In the genomic region with DNA sequence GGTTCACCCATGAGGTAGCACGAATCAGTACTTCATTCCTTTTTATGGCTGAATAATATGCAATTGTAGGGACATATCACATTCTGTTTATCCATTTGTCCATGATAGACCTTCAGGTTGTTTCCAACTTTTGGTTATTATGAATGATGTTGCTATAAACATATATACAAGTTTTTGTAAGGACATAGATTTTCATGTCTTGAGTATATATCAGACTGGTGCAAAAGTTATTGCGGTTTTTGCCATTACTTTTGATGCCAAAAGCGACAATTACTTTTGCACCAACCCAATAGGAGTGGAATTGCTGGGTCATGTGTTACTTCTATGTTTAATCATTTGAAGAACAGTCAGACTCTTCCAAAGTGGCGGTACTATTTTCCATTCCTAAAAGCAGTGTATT, we compare ENCODE assay signal across 4 cellular contexts.
TF ChIP-seq lines count a peak whose summit lies in the region.

No MANE protein-coding gene starts in this region.

TF ChIP-seq in HepG2, 621 proteins besides CTCF, POLR2A, EP300 and RAD21 (continues in another document):
- TF ChIP-seq FOXO1 (CRISPR knock-in tag; IDR thresholded peaks at IDR 0.05), result no peak
- TF ChIP-seq SMAD9 (CRISPR knock-in tag; IDR thresholded peaks at IDR 0.05), result no peak

TF ChIP-seq in HEK293, 187 proteins besides CTCF, POLR2A, EP300 and RAD21:
- TF ChIP-seq, protein P1, sequence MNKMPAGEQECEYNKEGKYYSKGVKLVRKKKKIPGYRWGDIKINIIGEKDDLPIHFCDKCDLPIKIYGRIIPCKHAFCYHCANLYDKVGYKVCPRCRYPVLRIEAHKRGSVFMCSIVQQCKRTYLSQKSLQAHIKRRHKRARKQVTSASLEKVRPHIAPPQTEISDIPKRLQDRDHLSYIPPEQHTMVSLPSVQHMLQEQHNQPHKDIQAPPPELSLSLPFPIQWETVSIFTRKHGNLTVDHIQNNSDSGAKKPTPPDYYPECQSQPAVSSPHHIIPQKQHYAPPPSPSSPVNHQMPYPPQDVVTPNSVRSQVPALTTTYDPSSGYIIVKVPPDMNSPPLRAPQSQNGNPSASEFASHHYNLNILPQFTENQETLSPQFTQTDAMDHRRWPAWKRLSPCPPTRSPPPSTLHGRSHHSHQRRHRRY (tag by site-specific recombination; IDR thresholded peaks at IDR 0.05), result no peak
- TF ChIP-seq GFI1B (tag by site-specific recombination; IDR thresholded peaks at IDR 0.05), result no peak
- no peak for TF ChIP-seq ZSCAN16 (tag by site-specific recombination; IDR thresholded peaks at IDR 0.05)
- peak; percentile 40; the same call in 1 of the 2 replicates for TF ChIP-seq ZNF140 (tag by site-specific recombination; IDR thresholded peaks at IDR 0.05)
- no peak for TF ChIP-seq ZNF600 (tag by site-specific recombination; IDR thresholded peaks at IDR 0.05)
- no peak for TF ChIP-seq ZNF837 (tag by site-specific recombination; IDR thresholded peaks at IDR 0.05)
- TF ChIP-seq, protein P2, sequence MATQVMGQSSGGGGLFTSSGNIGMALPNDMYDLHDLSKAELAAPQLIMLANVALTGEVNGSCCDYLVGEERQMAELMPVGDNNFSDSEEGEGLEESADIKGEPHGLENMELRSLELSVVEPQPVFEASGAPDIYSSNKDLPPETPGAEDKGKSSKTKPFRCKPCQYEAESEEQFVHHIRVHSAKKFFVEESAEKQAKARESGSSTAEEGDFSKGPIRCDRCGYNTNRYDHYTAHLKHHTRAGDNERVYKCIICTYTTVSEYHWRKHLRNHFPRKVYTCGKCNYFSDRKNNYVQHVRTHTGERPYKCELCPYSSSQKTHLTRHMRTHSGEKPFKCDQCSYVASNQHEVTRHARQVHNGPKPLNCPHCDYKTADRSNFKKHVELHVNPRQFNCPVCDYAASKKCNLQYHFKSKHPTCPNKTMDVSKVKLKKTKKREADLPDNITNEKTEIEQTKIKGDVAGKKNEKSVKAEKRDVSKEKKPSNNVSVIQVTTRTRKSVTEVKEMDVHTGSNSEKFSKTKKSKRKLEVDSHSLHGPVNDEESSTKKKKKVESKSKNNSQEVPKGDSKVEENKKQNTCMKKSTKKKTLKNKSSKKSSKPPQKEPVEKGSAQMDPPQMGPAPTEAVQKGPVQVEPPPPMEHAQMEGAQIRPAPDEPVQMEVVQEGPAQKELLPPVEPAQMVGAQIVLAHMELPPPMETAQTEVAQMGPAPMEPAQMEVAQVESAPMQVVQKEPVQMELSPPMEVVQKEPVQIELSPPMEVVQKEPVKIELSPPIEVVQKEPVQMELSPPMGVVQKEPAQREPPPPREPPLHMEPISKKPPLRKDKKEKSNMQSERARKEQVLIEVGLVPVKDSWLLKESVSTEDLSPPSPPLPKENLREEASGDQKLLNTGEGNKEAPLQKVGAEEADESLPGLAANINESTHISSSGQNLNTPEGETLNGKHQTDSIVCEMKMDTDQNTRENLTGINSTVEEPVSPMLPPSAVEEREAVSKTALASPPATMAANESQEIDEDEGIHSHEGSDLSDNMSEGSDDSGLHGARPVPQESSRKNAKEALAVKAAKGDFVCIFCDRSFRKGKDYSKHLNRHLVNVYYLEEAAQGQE (tag by site-specific recombination; IDR thresholded peaks at IDR 0.05), result no peak
- no peak for TF ChIP-seq ZNF707 (tag by site-specific recombination; IDR thresholded peaks at IDR 0.05)
- TF ChIP-seq ZNF239 (tag by site-specific recombination; IDR thresholded peaks at IDR 0.05), result no peak
TF ChIP-seq in HEK293: peak in this region for 1.

TF ChIP-seq in HEK293T, 16 proteins besides CTCF, POLR2A, EP300 and RAD21:
- peak; percentile 78 for TF ChIP-seq ELF4 (IDR thresholded peaks at IDR 0.05)
- TF ChIP-seq TARDBP (IDR thresholded peaks at IDR 0.05), result no peak

TF ChIP-seq in K562, 482 proteins besides CTCF, POLR2A, EP300 and RAD21:
- TF ChIP-seq CBFB (CRISPR knock-in tag; IDR thresholded peaks at IDR 0.05), result no peak
- TF ChIP-seq, protein P3, sequence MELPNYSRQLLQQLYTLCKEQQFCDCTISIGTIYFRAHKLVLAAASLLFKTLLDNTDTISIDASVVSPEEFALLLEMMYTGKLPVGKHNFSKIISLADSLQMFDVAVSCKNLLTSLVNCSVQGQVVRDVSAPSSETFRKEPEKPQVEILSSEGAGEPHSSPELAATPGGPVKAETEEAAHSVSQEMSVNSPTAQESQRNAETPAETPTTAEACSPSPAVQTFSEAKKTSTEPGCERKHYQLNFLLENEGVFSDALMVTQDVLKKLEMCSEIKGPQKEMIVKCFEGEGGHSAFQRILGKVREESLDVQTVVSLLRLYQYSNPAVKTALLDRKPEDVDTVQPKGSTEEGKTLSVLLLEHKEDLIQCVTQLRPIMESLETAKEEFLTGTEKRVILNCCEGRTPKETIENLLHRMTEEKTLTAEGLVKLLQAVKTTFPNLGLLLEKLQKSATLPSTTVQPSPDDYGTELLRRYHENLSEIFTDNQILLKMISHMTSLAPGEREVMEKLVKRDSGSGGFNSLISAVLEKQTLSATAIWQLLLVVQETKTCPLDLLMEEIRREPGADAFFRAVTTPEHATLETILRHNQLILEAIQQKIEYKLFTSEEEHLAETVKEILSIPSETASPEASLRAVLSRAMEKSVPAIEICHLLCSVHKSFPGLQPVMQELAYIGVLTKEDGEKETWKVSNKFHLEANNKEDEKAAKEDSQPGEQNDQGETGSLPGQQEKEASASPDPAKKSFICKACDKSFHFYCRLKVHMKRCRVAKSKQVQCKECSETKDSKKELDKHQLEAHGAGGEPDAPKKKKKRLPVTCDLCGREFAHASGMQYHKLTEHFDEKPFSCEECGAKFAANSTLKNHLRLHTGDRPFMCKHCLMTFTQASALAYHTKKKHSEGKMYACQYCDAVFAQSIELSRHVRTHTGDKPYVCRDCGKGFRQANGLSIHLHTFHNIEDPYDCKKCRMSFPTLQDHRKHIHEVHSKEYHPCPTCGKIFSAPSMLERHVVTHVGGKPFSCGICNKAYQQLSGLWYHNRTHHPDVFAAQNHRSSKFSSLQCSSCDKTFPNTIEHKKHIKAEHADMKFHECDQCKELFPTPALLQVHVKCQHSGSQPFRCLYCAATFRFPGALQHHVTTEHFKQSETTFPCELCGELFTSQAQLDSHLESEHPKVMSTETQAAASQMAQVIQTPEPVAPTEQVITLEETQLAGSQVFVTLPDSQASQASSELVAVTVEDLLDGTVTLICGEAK (IDR thresholded peaks at IDR 0.05), result peak; percentile 62
- TF ChIP-seq, protein P3 (CRISPR knock-in tag; IDR thresholded peaks at IDR 0.05), result no peak
